In genomic region chr9:136145580-136145979, GRCh38 we compare ENCODE assay signal across 22 cellular contexts. TPM values are rescaled to one million over a fixed set of nuclear protein-coding genes. Genes with fewer than 3 reads are reported as not detected.
DNase-seq lines count a peak whose midpoint lies in the region; ATAC-seq and TF ChIP-seq lines count a peak whose summit lies in the region.
"Had no signal": no experiment of that assay in that cellular context is flagged by ENCODE, and none has a peak within 500 bp of the region (broad histone marks: within the 10 kb centered on the region; RNA-seq: fewer than 3 reads in every experiment).

No MANE protein-coding gene starts in this region.

- H3K27ac Mint-ChIP-seq in endodermal cell: no peak overlapping the region
- H3K27ac Mint-ChIP-seq: B cell; CD14-positive monocyte; CD4-positive, alpha-beta T cell; GM23338; HFFc6 had no signal

- H3K27me3 Mint-ChIP-seq in endodermal cell (ENCODE audit: insufficient read depth): no peaks in the 10 kb centered on the region

- peak overlapping the region; percentile 21 for H3K14ac ChIP-seq in neuronal stem cell (ENCODE audit: low read length)

- H3K27ac ChIP-seq in endodermal cell (ENCODE audit: low read depth, low read length) (no peak overlapping the region), neuronal stem cell (replicated peaks; ENCODE audit: low read length) (no peak overlapping the region)
- H3K27ac ChIP-seq in effector memory CD4-positive, alpha-beta T cell (ENCODE audit: insufficient read depth, low read length, poor library complexity, severe bottlenecking): no peak overlapping the region
- H3K27ac ChIP-seq: 22Rv1; BLaER1 treated with 17β-estradiol and CSF1 and Interleukin-3, amounts not matched to agents 10 nM and 100 nM had no signal

- H3K27me3 ChIP-seq in BE2C (no peaks in the 10 kb centered on the region), endodermal cell (ENCODE audit: control insufficient read depth, insufficient read depth, low read length, poor library complexity, severe bottlenecking) (no peaks in the 10 kb centered on the region), neuronal stem cell (ENCODE audit: control insufficient read depth in 3 of 3, insufficient read depth in 3 of 3, low read depth in 1 of 3, low read length in 3 of 3) (peaks cover 2 to 65% (median 8%) of the 10 kb centered on the region in 3 experiments)
- H3K27me3 ChIP-seq in effector memory CD4-positive, alpha-beta T cell (replicated peaks; ENCODE audit: control insufficient read depth, insufficient read depth, low read length, poor library complexity, severe bottlenecking): peaks cover 11% of the 10 kb centered on the region
- H3K27me3 ChIP-seq: BLaER1 treated with 17β-estradiol and CSF1 and Interleukin-3, amounts not matched to agents 10 nM and 100 nM had no signal

- H4K91ac ChIP-seq in neuronal stem cell (ENCODE audit: low read depth, low read length, poor library complexity): no peak overlapping the region

- H3K4me3 ChIP-seq in BE2C (ENCODE audit: low read depth, low read length) (no peak overlapping the region), endodermal cell (ENCODE audit: low read length) (no peak overlapping the region), neuronal stem cell (ENCODE audit: low read length in 2 of 2) (no peak overlapping the region)
- no peak overlapping the region for H3K4me3 ChIP-seq in effector memory CD4-positive, alpha-beta T cell (ENCODE audit: insufficient read depth, low read depth, low read length, poor library complexity, severe bottlenecking)
- H3K4me3 ChIP-seq: BLaER1 treated with 17β-estradiol and CSF1 and Interleukin-3, amounts not matched to agents 10 nM and 100 nM; GM12878; GM23338; HAP-1 had no signal

- H2BK120ac ChIP-seq in neuronal stem cell (ENCODE audit: low read depth, low read length): no peak overlapping the region

- H3K4me1 ChIP-seq in BE2C (no peaks in the 10 kb centered on the region; the same call in 1 of the 2 replicates), endodermal cell (ENCODE audit: control insufficient read depth, insufficient read depth, low read length) (no peaks in the 10 kb centered on the region), neuronal stem cell (ENCODE audit: control insufficient read depth in 2 of 2, insufficient read depth in 1 of 2, low read depth in 1 of 2, low read length in 2 of 2) (peaks cover 9 to 14% of the 10 kb centered on the region in 2 donors)
- H3K4me1 ChIP-seq in effector memory CD4-positive, alpha-beta T cell (ENCODE audit: control insufficient read depth, insufficient read depth, low read length, poor library complexity, severe bottlenecking): no peaks in the 10 kb centered on the region
- H3K4me1 ChIP-seq: HAP-1 had no signal

- 89 to 92% methylated on average over 4 to 5 of the region's 5 CpGs for WGBS in endodermal cell (ENCODE audit: insufficient coverage in 1 of 2, insufficient read length in 1 of 2), 2 experiments
- no CpG with 5 or more reads among the region's 5 CpGs for WGBS in neuronal stem cell (ENCODE audit: extremely low coverage in 2 of 2, insufficient read length in 2 of 2, insufficient replicate concordance in 1 of 2), 2 donors

- H3K23ac ChIP-seq in neuronal stem cell (ENCODE audit: low read depth, low read length, poor library complexity): no peak overlapping the region

- no peak overlapping the region for H3K4me2 ChIP-seq in neuronal stem cell (ENCODE audit: insufficient read depth, low read length, poor library complexity, severe bottlenecking)
- H3K4me2 ChIP-seq: BLaER1 treated with 17β-estradiol and CSF1 and Interleukin-3, amounts not matched to agents 10 nM and 100 nM; GM23338 had no signal

- H3K9me3 Mint-ChIP-seq in endodermal cell: no peaks in the 10 kb centered on the region
- H3K9me3 Mint-ChIP-seq: CD14-positive monocyte; CD4-positive, alpha-beta T cell; CD8-positive, alpha-beta memory T cell; GM23338; HFFc6 had no signal

- H3K79me1 ChIP-seq in neuronal stem cell (ENCODE audit: low read depth, low read length): peaks cover 1% of the 10 kb centered on the region

- H3K4me3 Mint-ChIP-seq in endodermal cell: no peak overlapping the region
- H3K4me3 Mint-ChIP-seq: B cell; CD14-positive monocyte; CD4-positive, alpha-beta T cell; CD8-positive, alpha-beta memory T cell; GM23338; HFFc6 had no signal

- peak overlapping the region; percentile 53 for H2BK5ac ChIP-seq in neuronal stem cell (ENCODE audit: low read length)

- H4K8ac ChIP-seq in neuronal stem cell (ENCODE audit: low read depth, low read length): no peak overlapping the region

- H2AFZ ChIP-seq in neuronal stem cell (ENCODE audit: low read length): no peak overlapping the region
- H2AFZ ChIP-seq: GM23338 had no signal

- H3K9ac ChIP-seq in endodermal cell (ENCODE audit: extremely low read depth, low read length, poor library complexity, severe bottlenecking) (no peak overlapping the region), neuronal stem cell (ENCODE audit: low read depth, low read length, poor library complexity) (no peak overlapping the region)
- H3K9ac ChIP-seq: BLaER1 treated with 17β-estradiol and CSF1 and Interleukin-3, amounts not matched to agents 10 nM and 100 nM had no signal

- peak overlapping the region; percentile 66 for H3K4ac ChIP-seq in neuronal stem cell (ENCODE audit: low read length)

- no peak for ATAC-seq in Right ventricle myocardium inferior
- ATAC-seq in esophagus mucosa: no peak
- ATAC-seq: GM12878, GM23338 had no signal

- no peaks in the 10 kb centered on the region for H3K9me3 ChIP-seq in BE2C
- no peaks in the 10 kb centered on the region for H3K9me3 ChIP-seq in endodermal cell (ENCODE audit: control insufficient read depth, low read length)
- peaks cover 0 to 4% of the 10 kb centered on the region in 2 donors for H3K9me3 ChIP-seq in neuronal stem cell (replicated peaks in 1 of 2; ENCODE audit: control insufficient read depth in 2 of 2, insufficient read depth in 1 of 2, low read depth in 1 of 2, low read length in 2 of 2)
- no peaks in the 10 kb centered on the region for H3K9me3 ChIP-seq in effector memory CD4-positive, alpha-beta T cell (ENCODE audit: control insufficient read depth, low read length)
- H3K9me3 ChIP-seq: BLaER1 treated with 17β-estradiol and CSF1 and Interleukin-3, amounts not matched to agents 10 nM and 100 nM; HAP-1 had no signal

- H2BK12ac ChIP-seq in neuronal stem cell (ENCODE audit: low read length): no peak overlapping the region

- intact Hi-C loops in Right ventricle myocardium inferior (cut with DNase I): no loop called here
- intact Hi-C loops in cardiac septum (cut with DNase I): no loop called here

- H3K18ac ChIP-seq in neuronal stem cell (ENCODE audit: low read length): no peak overlapping the region

- no peaks in the 10 kb centered on the region for H3K36me3 ChIP-seq in BE2C
- no peaks in the 10 kb centered on the region for H3K36me3 ChIP-seq in endodermal cell (ENCODE audit: control insufficient read depth, insufficient read depth, low read length)
- H3K36me3 ChIP-seq in neuronal stem cell (replicated peaks in 1 of 2; ENCODE audit: control insufficient read depth in 2 of 2, insufficient read depth in 2 of 2, low read length in 2 of 2): no peaks in the 10 kb centered on the region
- no peaks in the 10 kb centered on the region for H3K36me3 ChIP-seq in effector memory CD4-positive, alpha-beta T cell (ENCODE audit: control insufficient read depth, insufficient read depth, low read length)
- H3K36me3 ChIP-seq: BLaER1 treated with 17β-estradiol and CSF1 and Interleukin-3, amounts not matched to agents 10 nM and 100 nM; HAP-1 had no signal

- DNase-seq in Right ventricle myocardium inferior (ENCODE audit: missing footprints) (peak; percentile 23), cardiac septum (ENCODE audit: low spot score) (no peak), BE2C (peak; percentile 10), endodermal cell (peak; percentile 34), neuronal stem cell (ENCODE audit: low spot score) (no peak)
- no peak for DNase-seq in effector memory CD4-positive, alpha-beta T cell
- DNase-seq: CD4-positive, alpha-beta T cell; CD8-positive, alpha-beta memory T cell; DMS 273 treated with DMSO at 0.1 percent for 48 hours; DMS79; EL; GDM1; HFFc6 had no signal

- no peaks in the 10 kb centered on the region for H3K36me3 Mint-ChIP-seq in endodermal cell (ENCODE audit: low read depth)
- H3K36me3 Mint-ChIP-seq: CD14-positive monocyte; CD8-positive, alpha-beta memory T cell had no signal

- H2AK5ac ChIP-seq in neuronal stem cell (ENCODE audit: low read depth, low read length): no peak overlapping the region

- H3K4me1 Mint-ChIP-seq in endodermal cell: no peaks in the 10 kb centered on the region
- H3K4me1 Mint-ChIP-seq: B cell; CD14-positive monocyte; CD8-positive, alpha-beta memory T cell had no signal

- no peak overlapping the region for H2BK15ac ChIP-seq in neuronal stem cell (ENCODE audit: low read length)

- TF ChIP-seq CTCF in BE2C (IDR thresholded peaks at IDR 0.05; ENCODE audit: low read depth, low read length) (no peak), endodermal cell (conservative IDR thresholded peaks at IDR 0.05) (no peak)

RNA-seq across cellular contexts. Expression of gene TMEM250, which starts 26.9 kb away (rescaled TPM):
- total RNA-seq in Right ventricle myocardium inferior (18.7 TPM), cardiac septum (19.8 TPM), endodermal cell (10 to 100 TPM; 56.4 to 58.4 TPM), esophagus mucosa (32.6 TPM)
- 50.2 TPM for polyA plus RNA-seq in BE2C (2012; ENCODE audit: insufficient read depth, insufficient read length, low read depth)
- polyA plus RNA-seq in endodermal cell (2013, experiment 1 of 2): 28.9 TPM
- polyA plus RNA-seq in endodermal cell (2013, experiment 2 of 2): 28.8 TPM
- polyA plus RNA-seq in neuronal stem cell (2013, experiment 1 of 2): 23.6 TPM
- polyA plus RNA-seq in neuronal stem cell (2013, experiment 2 of 2): 22.7 TPM

RNA-seq across cellular contexts. Expression of gene NACC2, which starts 50.5 kb away (rescaled TPM):
- 37.0 TPM for total RNA-seq in Right ventricle myocardium inferior
- 57.8 TPM for total RNA-seq in cardiac septum
- polyA plus RNA-seq in BE2C (2012; ENCODE audit: insufficient read depth, insufficient read length, low read depth): 7.1 TPM
- 10 to 100 TPM; 12.4 to 16.7 TPM for total RNA-seq in endodermal cell
- 6.4 TPM for polyA plus RNA-seq in endodermal cell (2013, experiment 1 of 2)
- 6.8 TPM for polyA plus RNA-seq in endodermal cell (2013, experiment 2 of 2)
- 4.9 TPM for polyA plus RNA-seq in neuronal stem cell (2013, experiment 1 of 2)
- polyA plus RNA-seq in neuronal stem cell (2013, experiment 2 of 2): 5.0 TPM
- 7.0 TPM for total RNA-seq in esophagus mucosa

RNA-seq across cellular contexts. Expression of gene LHX3, which starts 59.3 kb away (rescaled TPM):
- total RNA-seq in Right ventricle myocardium inferior: not detected
- total RNA-seq in cardiac septum: not detected
- polyA plus RNA-seq in BE2C (2012; ENCODE audit: insufficient read depth, insufficient read length, low read depth): not detected
- not detected for total RNA-seq in endodermal cell
- polyA plus RNA-seq in endodermal cell (2013, experiment 1 of 2): 0.11 TPM
- polyA plus RNA-seq in endodermal cell (2013, experiment 2 of 2): not detected
- not detected for polyA plus RNA-seq in neuronal stem cell (2013, experiment 1 of 2)
- polyA plus RNA-seq in neuronal stem cell (2013, experiment 2 of 2): not detected
- total RNA-seq in esophagus mucosa: 0.08 TPM
- total RNA-seq: CD8-positive, alpha-beta memory T cell; GM12878; GM23338; HFFc6 had no signal
- polyA plus RNA-seq: AG04450; CD14-positive monocyte; CD8-positive, alpha-beta memory T cell; GM12878 had no signal

Comparison
In these comparisons a context has a peak if more than half of its experiments do, and no peak if none do; other contexts are left out.
1. DNase-seq: peak in Right ventricle myocardium inferior (single experiment), BE2C (single experiment) and endodermal cell (single experiment); none in cardiac septum (single experiment), neuronal stem cell (single experiment) and effector memory CD4-positive, alpha-beta T cell (0 of 3).